In the genomic region with DNA sequence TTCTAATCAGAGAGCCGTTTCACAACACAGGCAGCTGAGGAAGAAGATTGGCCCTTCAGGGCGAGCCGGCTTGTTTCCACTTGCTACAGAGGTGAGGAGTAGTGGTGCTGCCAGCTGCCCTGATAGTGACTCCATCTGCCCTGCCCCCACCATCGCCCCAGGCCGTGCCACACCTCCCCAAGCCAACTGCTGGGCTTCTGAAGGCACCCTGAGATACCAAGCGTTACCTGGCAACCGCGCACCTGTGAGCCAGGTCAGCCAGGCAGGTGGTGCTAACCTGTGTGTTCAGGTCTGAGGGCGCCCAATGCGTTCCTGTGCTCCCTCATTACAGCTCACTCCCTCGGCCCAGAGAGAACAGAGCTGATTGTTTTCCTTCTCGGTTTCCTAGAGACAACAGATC, we compare ENCODE assay signal across 12 cellular contexts.
DNase-seq lines count a peak whose midpoint lies in the region; ATAC-seq and TF ChIP-seq lines count a peak whose summit lies in the region.
"Had no signal": no experiment of that assay in that cellular context is flagged by ENCODE, and none has a peak within 500 bp of the region (broad histone marks: within the 10 kb centered on the region; RNA-seq: fewer than 3 reads in every experiment).

No MANE protein-coding gene starts in this region.

- H3K4me1 ChIP-seq in hepatocyte (ENCODE audit: insufficient read depth) (no peaks in the 10 kb centered on the region), transverse colon (no peaks in the 10 kb centered on the region)

- H2AFZ ChIP-seq in hepatocyte, result no peak overlapping the region

- no peak overlapping the region for H3K4me3 ChIP-seq in hepatocyte
- no peak overlapping the region for H3K4me3 ChIP-seq in transverse colon
- H3K4me3 ChIP-seq: skin epidermis had no signal

- no peak overlapping the region for H3K27ac ChIP-seq in hepatocyte
- no peak overlapping the region for H3K27ac ChIP-seq in transverse colon
- H3K27ac ChIP-seq: skin epidermis had no signal

- no peaks in the 10 kb centered on the region for H4K20me1 ChIP-seq in hepatocyte (ENCODE audit: insufficient read depth, poor library complexity, severe bottlenecking)

- no peak overlapping the region for H3K4me2 ChIP-seq in hepatocyte

- intact Hi-C loops in transverse colon (cut with DNase I; ENCODE audit: low total_unique reads) (no loop called here), posterior cingulate gyrus (cut with DNase I) (no loop called here)

- H3K36me3 ChIP-seq in hepatocyte (replicated peaks; ENCODE audit: insufficient read depth, low read depth) (no peaks in the 10 kb centered on the region), transverse colon (no peaks in the 10 kb centered on the region)

- DNase-seq in NCI-H1694 (lab: John Stamatoyannopoulos, UW) (peak; percentile 12), NCI-H1694 treated with DMSO at 0.1 percent for 48 hours (lab: John Stamatoyannopoulos, UW) (no peak), NCI-H526 treated with DMSO at 0.1 percent for 48 hours (lab: John Stamatoyannopoulos, UW) (peak; percentile 96), hepatocyte (ENCODE audit: low spot score) (peak; percentile 23), transverse colon (peak; percentile 19), posterior cingulate gyrus (no peak), ACHN (no peak)
- DNase-seq: 8988T; amniotic stem cell; naive thymus-derived CD4-positive, alpha-beta T cell had no signal

- TF ChIP-seq EP300 in transverse colon (IDR thresholded peaks at IDR 0.05; ENCODE audit: low read depth), result no peak

- no peaks in the 10 kb centered on the region for H3K9me2 ChIP-seq in hepatocyte (replicated peaks; ENCODE audit: insufficient read depth)

- H3K9me3 ChIP-seq in hepatocyte (ENCODE audit: low read depth) (no peaks in the 10 kb centered on the region), transverse colon (no peaks in the 10 kb centered on the region)

- no peaks in the 10 kb centered on the region for H3K79me2 ChIP-seq in hepatocyte

- H3K27me3 ChIP-seq in hepatocyte (no peaks in the 10 kb centered on the region), transverse colon (no peaks in the 10 kb centered on the region)

- no peak for ATAC-seq in HG02973 (IDR thresholded peaks at IDR 0.05; ENCODE audit: unreplicated experiment)
- ATAC-seq: naive thymus-derived CD4-positive, alpha-beta T cell had no signal

- TF ChIP-seq POLR2A in transverse colon (IDR thresholded peaks at IDR 0.05), result no peak

- TF ChIP-seq CTCF in hepatocyte (IDR thresholded peaks at IDR 0.05; ENCODE audit: poor library complexity), result no peak
- TF ChIP-seq CTCF in transverse colon (IDR thresholded peaks at IDR 0.05), result no peak

- WGBS in hepatocyte (ENCODE audit: low lambda C conversion rate, missing lambda C conversion rate), result 71% methylated on average over 12 of the region's 12 CpGs
- WGBS in transverse colon (ENCODE audit: low coverage in 1 of 2), 2 donors, result 33 to 57% methylated on average over 3 to 12 of the region's 12 CpGs

- in situ Hi-C loops in transverse colon (cut with MboI; ENCODE audit: low pct_ligation_motif_present in 1 of 4, low pct_unique_long_range_greater_than_20kb in 1 of 4, low sequenced_read_pairs in 3 of 4) (no loop called here), ACHN (cut with HindIII; ENCODE audit: low pct_ligation_motif_present, low pct_unique_long_range_greater_than_20kb, low sequenced_read_pairs) (no loop called here)

Comparison
In these comparisons a context has a peak if more than half of its experiments do, and no peak if none do; other contexts are left out.
1. DNase-seq: peak in NCI-H1694 (single experiment), NCI-H526 treated with DMSO at 0.1 percent for 48 hours (single experiment), hepatocyte (single experiment) and transverse colon (single experiment); none in NCI-H1694 treated with DMSO at 0.1 percent for 48 hours (single experiment), posterior cingulate gyrus (0 of 10) and ACHN (single experiment).